8 cellular contexts compared by ENCODE assay signal in the genomic region with DNA sequence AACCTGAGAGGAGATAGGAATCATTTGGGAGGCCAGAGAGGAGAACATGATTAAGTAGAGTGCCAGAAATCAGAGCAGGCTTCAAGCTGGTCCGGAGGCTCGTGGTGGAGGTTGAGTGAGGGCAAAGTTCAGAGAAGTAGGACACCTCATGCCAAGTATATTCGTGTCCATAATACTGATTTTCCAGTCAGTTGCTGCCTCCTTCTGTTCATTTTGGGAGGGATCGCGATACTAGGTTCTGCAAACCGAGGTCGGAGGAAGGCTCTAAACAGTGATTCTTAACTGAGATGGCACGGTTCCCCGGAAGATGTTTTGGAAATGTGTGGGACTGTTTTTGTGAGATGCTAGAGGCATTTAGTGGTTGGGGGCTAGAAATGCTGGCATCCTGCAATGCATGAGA. TPM values are rescaled to one million over a fixed set of nuclear protein-coding genes. Genes with fewer than 3 reads are reported as not detected.
DNase-seq lines count a peak whose midpoint lies in the region; ATAC-seq and TF ChIP-seq lines count a peak whose summit lies in the region.

No MANE protein-coding gene starts in this region.

- no peak overlapping the region for H3K27ac Mint-ChIP-seq in CD4-positive, CD25-positive, alpha-beta regulatory T cell
- H3K27ac Mint-ChIP-seq in H9 (no peak overlapping the region), T-cell (no peak overlapping the region), endodermal cell (no peak overlapping the region), osteocyte (ENCODE audit: unreplicated experiment) (no peak overlapping the region)

- H3K9me3 Mint-ChIP-seq in CD4-positive, CD25-positive, alpha-beta regulatory T cell = peaks cover 0 to 1% (median 0%) of the 10 kb centered on the region in 7 donors
- H3K9me3 Mint-ChIP-seq in H9 (no peaks in the 10 kb centered on the region), T-cell (peaks cover 0 to 3% (median 0%) of the 10 kb centered on the region in 3 donors), endodermal cell (peaks cover 3% of the 10 kb centered on the region), osteocyte (ENCODE audit: unreplicated experiment) (peaks cover 3% of the 10 kb centered on the region)

- no peak overlapping the region for H3K18ac ChIP-seq in H9 (ENCODE audit: insufficient read length, low read depth, low read length)

- H2BK12ac ChIP-seq in H9 (ENCODE audit: insufficient read length, low read depth, low read length) = no peak overlapping the region

- DNase-seq in CD4-positive, CD25-positive, alpha-beta regulatory T cell = peak in 2 of 3 donors; percentile 50 to 65
- peak; percentile 45 for DNase-seq in H9
- DNase-seq in T-cell = peak in 17 of 34 experiments; percentile 8 to 48 (median 24)
- peak; percentile 73 for DNase-seq in endodermal cell
- no peak for DNase-seq in osteocyte (ENCODE audit: extremely low spot score, unreplicated experiment)

- peak; percentile 46 to 63 for ATAC-seq in CD4-positive, CD25-positive, alpha-beta regulatory T cell (ENCODE audit: low read depth in 2 of 2)
- peak; percentile 60 to 83 (median 70) for ATAC-seq in T-cell (replicated peaks in 1 of 4)
- ATAC-seq in HG02588 (IDR thresholded peaks at IDR 0.05; ENCODE audit: unreplicated experiment) = no peak
- ATAC-seq in GM18511 (IDR thresholded peaks at IDR 0.05; ENCODE audit: unreplicated experiment) = no peak

- peaks cover 11% of the 10 kb centered on the region for H3K27me3 Mint-ChIP-seq in CD4-positive, CD25-positive, alpha-beta regulatory T cell
- H3K27me3 Mint-ChIP-seq in H9 (ENCODE audit: low read depth) = peaks cover 31% of the 10 kb centered on the region
- no peaks in the 10 kb centered on the region for H3K27me3 Mint-ChIP-seq in T-cell
- H3K27me3 Mint-ChIP-seq in endodermal cell (ENCODE audit: insufficient read depth) = peaks cover 39% of the 10 kb centered on the region
- peaks cover 42% of the 10 kb centered on the region for H3K27me3 Mint-ChIP-seq in osteocyte (ENCODE audit: unreplicated experiment)

- no peak overlapping the region for H3K14ac ChIP-seq in H9 (ENCODE audit: insufficient read depth, low read length)

- no peaks in the 10 kb centered on the region for H3K36me3 Mint-ChIP-seq in CD4-positive, CD25-positive, alpha-beta regulatory T cell
- H3K36me3 Mint-ChIP-seq in H9 (ENCODE audit: insufficient read depth in 1 of 3, low read depth in 3 of 3) (no peaks in the 10 kb centered on the region), T-cell (no peaks in the 10 kb centered on the region), endodermal cell (ENCODE audit: low read depth) (no peaks in the 10 kb centered on the region), osteocyte (ENCODE audit: unreplicated experiment) (peaks cover 2% of the 10 kb centered on the region)

- H3K79me2 ChIP-seq in H9 (ENCODE audit: insufficient read depth, low read length) = no peaks in the 10 kb centered on the region

- H3K4me1 ChIP-seq in CD4-positive, CD25-positive, alpha-beta regulatory T cell (ENCODE audit: control insufficient read depth, insufficient read depth, low read length, poor library complexity, severe bottlenecking) = peaks cover under 1% of the 10 kb centered on the region
- no peaks in the 10 kb centered on the region for H3K4me1 ChIP-seq in H9 (ENCODE audit: insufficient read depth, low read length)
- no peaks in the 10 kb centered on the region for H3K4me1 ChIP-seq in endodermal cell (ENCODE audit: control insufficient read depth, insufficient read depth, low read length)
- H3K4me1 ChIP-seq in neutrophil (ENCODE audit: control insufficient read depth in 1 of 2, insufficient read depth in 1 of 2, low read depth in 1 of 2, low read length in 1 of 2) = peaks cover 15 to 18% of the 10 kb centered on the region in 2 experiments

- no peak overlapping the region for H3K4me3 ChIP-seq in CD4-positive, CD25-positive, alpha-beta regulatory T cell (ENCODE audit: low read depth, low read length)
- no peak overlapping the region for H3K4me3 ChIP-seq in endodermal cell (ENCODE audit: low read length)
- peak overlapping the region in 1 of 2 experiments; percentile 19 for H3K4me3 ChIP-seq in neutrophil (ENCODE audit: low read depth in 1 of 2, low read length in 1 of 2)

- no peak overlapping the region for H3K9ac ChIP-seq in H9 (ENCODE audit: extremely low read depth, insufficient read length, low read length)
- no peak overlapping the region for H3K9ac ChIP-seq in endodermal cell (ENCODE audit: extremely low read depth, low read length, poor library complexity, severe bottlenecking)

- no peak overlapping the region for H3K4me3 Mint-ChIP-seq in CD4-positive, CD25-positive, alpha-beta regulatory T cell
- H3K4me3 Mint-ChIP-seq in H9 = no peak overlapping the region
- H3K4me3 Mint-ChIP-seq in T-cell = no peak overlapping the region
- H3K4me3 Mint-ChIP-seq in endodermal cell = no peak overlapping the region
- H3K4me3 Mint-ChIP-seq in osteocyte (ENCODE audit: unreplicated experiment) = no peak overlapping the region

- no peak overlapping the region for H3K27ac ChIP-seq in CD4-positive, CD25-positive, alpha-beta regulatory T cell (ENCODE audit: insufficient read depth, low read length, poor library complexity, severe bottlenecking)
- no peak overlapping the region for H3K27ac ChIP-seq in H9 (ENCODE audit: insufficient read length, low read depth, low read length)
- no peak overlapping the region for H3K27ac ChIP-seq in endodermal cell (ENCODE audit: low read depth, low read length)
- peak overlapping the region; percentile 57 for H3K27ac ChIP-seq in neutrophil

- no peak overlapping the region for H3K56ac ChIP-seq in H9 (ENCODE audit: insufficient read length, low read depth, low read length)

- H3K79me1 ChIP-seq in H9 (ENCODE audit: insufficient read depth, low read depth, low read length, poor library complexity, severe bottlenecking) = no peaks in the 10 kb centered on the region

- no peak overlapping the region for H2AK5ac ChIP-seq in H9 (ENCODE audit: insufficient read length, low read length)

- H3K4me2 ChIP-seq in H9 (ENCODE audit: insufficient read depth, insufficient read length, low read length) = no peak overlapping the region

- no peaks in the 10 kb centered on the region for H4K20me1 ChIP-seq in H9 (ENCODE audit: control insufficient read depth, insufficient read depth, insufficient read length)

- POLR2A ChIA-PET in T-cell (lab: Charles Lee) = interaction anchor here in 1 of 2 donors (0.6 kb wide), 1 partner anchor 24 kb away, joined by 5 read pairs; no protein-coding TSS in a partner anchor

- no peak overlapping the region for H2BK15ac ChIP-seq in H9 (ENCODE audit: low read depth, low read length)

- H2BK5ac ChIP-seq in H9 (ENCODE audit: insufficient read length, low read length) = no peak overlapping the region

- H2BK120ac ChIP-seq in H9 (ENCODE audit: low read depth, low read length, poor library complexity, severe bottlenecking) = no peak overlapping the region

- TF ChIP-seq CTCF in H9 (conservative IDR thresholded peaks at IDR 0.05) (peak; percentile 63), endodermal cell (conservative IDR thresholded peaks at IDR 0.05) (peak; percentile 67), neutrophil (IDR thresholded peaks at IDR 0.05) (peak; percentile 38), osteocyte (IDR thresholded peaks at IDR 0.05) (no peak)

- H3K4me1 Mint-ChIP-seq in CD4-positive, CD25-positive, alpha-beta regulatory T cell = peaks cover 9 to 17% (median 11%) of the 10 kb centered on the region in 4 donors
- peaks cover 4% of the 10 kb centered on the region in 2 experiments; a peak in 3 of 4 replicates for H3K4me1 Mint-ChIP-seq in H9
- H3K4me1 Mint-ChIP-seq in T-cell = peaks cover 12 to 22% (median 14%) of the 10 kb centered on the region in 3 donors
- no peaks in the 10 kb centered on the region for H3K4me1 Mint-ChIP-seq in endodermal cell
- peaks cover 8% of the 10 kb centered on the region for H3K4me1 Mint-ChIP-seq in osteocyte (ENCODE audit: unreplicated experiment)

- H4K91ac ChIP-seq in H9 (ENCODE audit: insufficient read length, low read depth, low read length) = no peak overlapping the region

- no peak overlapping the region for H4K8ac ChIP-seq in H9 (replicated peaks; ENCODE audit: insufficient read length, low read depth, low read length)

- no peaks in the 10 kb centered on the region for H3K23me2 ChIP-seq in H9 (ENCODE audit: insufficient read length, low read depth, low read length, poor library complexity, severe bottlenecking)

- no peak overlapping the region for H3K23ac ChIP-seq in H9 (ENCODE audit: insufficient read length, low read depth, low read length)

- CTCF ChIA-PET in T-cell (lab: Charles Lee) = interaction anchor here (0.5 to 4.1 kb wide), 6 partner anchors 57 to 211 kb away, joined by 3 to 27 read pairs (median 4); no protein-coding TSS in a partner anchor

- no peaks in the 10 kb centered on the region for H3K27me3 ChIP-seq in CD4-positive, CD25-positive, alpha-beta regulatory T cell (ENCODE audit: control insufficient read depth, insufficient read depth, low read length)
- no peaks in the 10 kb centered on the region for H3K27me3 ChIP-seq in H9 (ENCODE audit: insufficient read depth, low read length)
- peaks cover 18% of the 10 kb centered on the region for H3K27me3 ChIP-seq in endodermal cell (ENCODE audit: control insufficient read depth, insufficient read depth, low read length, poor library complexity, severe bottlenecking)
- H3K27me3 ChIP-seq in neutrophil = peaks cover 6% of the 10 kb centered on the region

- H2AFZ ChIP-seq in H9 (ENCODE audit: low read length) = no peak overlapping the region

- no peak overlapping the region for H3K4ac ChIP-seq in H9 (ENCODE audit: low read depth, low read length)

- no CpG with 5 or more reads among the region's 9 CpGs for WGBS in H9 (ENCODE audit: extremely low coverage, insufficient read length, low lambda C conversion rate)
- WGBS in endodermal cell (ENCODE audit: insufficient coverage in 1 of 2, insufficient read length in 1 of 2), 2 experiments = 42 to 47% methylated on average over 9 of the region's 9 CpGs

- H3K36me3 ChIP-seq in CD4-positive, CD25-positive, alpha-beta regulatory T cell (ENCODE audit: control insufficient read depth, insufficient read depth, low read length) = no peaks in the 10 kb centered on the region
- H3K36me3 ChIP-seq in endodermal cell (ENCODE audit: control insufficient read depth, insufficient read depth, low read length) = no peaks in the 10 kb centered on the region
- no peaks in the 10 kb centered on the region for H3K36me3 ChIP-seq in neutrophil

- H4K5ac ChIP-seq in H9 (ENCODE audit: insufficient read length, low read depth, low read length) = no peak overlapping the region

- no peak overlapping the region for H2BK20ac ChIP-seq in H9 (ENCODE audit: low read depth, low read length, poor library complexity, severe bottlenecking)

- H3T11ph ChIP-seq in H9 (ENCODE audit: low read length) = no peak overlapping the region

- no peaks in the 10 kb centered on the region for H3K9me3 ChIP-seq in CD4-positive, CD25-positive, alpha-beta regulatory T cell (ENCODE audit: control insufficient read depth in 2 of 2, low read length in 2 of 2)
- H3K9me3 ChIP-seq in H9 (ENCODE audit: control insufficient read depth, low read depth, low read length) (no peaks in the 10 kb centered on the region), endodermal cell (ENCODE audit: control insufficient read depth, low read length) (no peaks in the 10 kb centered on the region), neutrophil (no peaks in the 10 kb centered on the region)

RNA-seq across cellular contexts. Expression of a gene that starts 13.6 kb away (rescaled TPM):
- 585 TPM for total RNA-seq in CD4-positive, CD25-positive, alpha-beta regulatory T cell
- 100 to 1,000 TPM; 704 to 823 (median 778) TPM for polyA plus RNA-seq in CD4-positive, CD25-positive, alpha-beta regulatory T cell
- not detected in 2 replicates for total RNA-seq in H9 (2021)
- total RNA-seq in T-cell = 100 to 1,000 TPM; 555 to 659 (median 596) TPM
- under 1 TPM in 1 of 2 donors, not detected in 1; 0.29 TPM for total RNA-seq in endodermal cell
- polyA plus RNA-seq in endodermal cell (2013, experiment 1 of 2) = not detected
- not detected for polyA plus RNA-seq in endodermal cell (2013, experiment 2 of 2)
- not detected in 2 replicates for total RNA-seq in osteocyte

RNA-seq across cellular contexts. Expression of a gene that starts 26.8 kb away (rescaled TPM):
- 1.0 TPM for total RNA-seq in CD4-positive, CD25-positive, alpha-beta regulatory T cell
- polyA plus RNA-seq in CD4-positive, CD25-positive, alpha-beta regulatory T cell = under 1 TPM in 1 of 4 donors, not detected in 3; 0.37 TPM
- total RNA-seq in H9 (2021) = 0.26 and 0.55 TPM in 2 replicates
- total RNA-seq in T-cell = 1 to 10 TPM in 4 of 5 donors, under 1 TPM in 1; 0.85 to 5.6 (median 2.0) TPM
- 1 to 10 TPM; 3.2 to 4.4 TPM for total RNA-seq in endodermal cell
- 1.1 TPM for polyA plus RNA-seq in endodermal cell (2013, experiment 1 of 2)
- polyA plus RNA-seq in endodermal cell (2013, experiment 2 of 2) = 0.33 TPM
- not detected in 2 replicates for total RNA-seq in osteocyte

RNA-seq across cellular contexts. Expression of a gene that starts 38.8 kb away (rescaled TPM):
- 16.1 TPM for total RNA-seq in CD4-positive, CD25-positive, alpha-beta regulatory T cell
- 10 to 100 TPM in 1 of 4 donors, 1 to 10 TPM in 3; 4.5 to 12.2 (median 6.3) TPM for polyA plus RNA-seq in CD4-positive, CD25-positive, alpha-beta regulatory T cell
- total RNA-seq in H9 (2021) (2.1 and 2.6 TPM in 2 replicates), T-cell (10 to 100 TPM in 4 of 5 donors, 1 to 10 TPM in 1; 9.8 to 25.2 (median 16.5) TPM), endodermal cell (1 to 10 TPM; 4.1 to 5.7 TPM), osteocyte (0.37 and 0.40 TPM in 2 replicates)
- polyA plus RNA-seq in endodermal cell (2013, experiment 1 of 2) = 0.32 TPM
- polyA plus RNA-seq in endodermal cell (2013, experiment 2 of 2) = 0.54 TPM

RNA-seq across cellular contexts. Expression of a gene that starts 51.6 kb away (rescaled TPM):
- 476 TPM for total RNA-seq in CD4-positive, CD25-positive, alpha-beta regulatory T cell
- 1,000 to 10,000 TPM; 1,148 to 1,577 (median 1,304) TPM for polyA plus RNA-seq in CD4-positive, CD25-positive, alpha-beta regulatory T cell
- total RNA-seq in H9 (2021) (not detected in 2 replicates), T-cell (100 to 1,000 TPM; 290 to 409 (median 361) TPM), endodermal cell (under 1 TPM in 1 of 2 donors, not detected in 1; 0.92 TPM), osteocyte (not detected in 2 replicates)
- polyA plus RNA-seq in endodermal cell (2013, experiment 1 of 2) = not detected
- polyA plus RNA-seq in endodermal cell (2013, experiment 2 of 2) = not detected

RNA-seq across cellular contexts. Expression of a gene that starts 53.2 kb away (rescaled TPM):
- total RNA-seq in CD4-positive, CD25-positive, alpha-beta regulatory T cell = 196 TPM
- 100 to 1,000 TPM; 393 to 477 (median 433) TPM for polyA plus RNA-seq in CD4-positive, CD25-positive, alpha-beta regulatory T cell
- total RNA-seq in H9 (2021) (not detected in 2 replicates), T-cell (100 to 1,000 TPM; 170 to 215 (median 189) TPM), endodermal cell (not detected), osteocyte (not detected in 2 replicates)
- polyA plus RNA-seq in endodermal cell (2013, experiment 1 of 2) = not detected
- not detected for polyA plus RNA-seq in endodermal cell (2013, experiment 2 of 2)

Comparison
In these comparisons a context has a peak if more than half of its experiments do, and no peak if none do; other contexts are left out.
1. ATAC-seq: peak in CD4-positive, CD25-positive, alpha-beta regulatory T cell (2 of 2) and T-cell (4 of 4); none in HG02588 (single experiment) and GM18511 (single experiment).
2. RNA of a gene that starts 13.6 kb away (total RNA-seq): 555 to 659 TPM in T-cell and 585 TPM in CD4-positive, CD25-positive, alpha-beta regulatory T cell (single experiment); 0.29 TPM in endodermal cell, not detected in H9 and not detected in osteocyte; every median in the first group is over 100 times any median in the second.